In genomic region chr13:97342936-97343335, GRCh38 we compare ENCODE assay signal across 15 cellular contexts.
"Had no signal": no experiment of that assay in that cellular context is flagged by ENCODE, and none has a peak within 500 bp of the region (broad histone marks: within the 10 kb centered on the region; RNA-seq: fewer than 3 reads in every experiment).

No MANE protein-coding gene starts in this region.

- H3K27me3 ChIP-seq: brain microvascular endothelial cell, testis, uterus had no signal

- ATAC-seq: activated CD4-positive, CD25-positive, alpha-beta regulatory T cell treated with anti-CD3 and anti-CD28 coated beads, Interleukin-2, amount 50 U/mL, for 24 hours; activated CD8-positive, alpha-beta memory T cell treated with anti-CD3 and anti-CD28 coated beads, Interleukin-2, amount 10 ng/mL, durations not matched to agents 7 days and 5 days; activated T-cell treated with anti-CD3 and anti-CD28 coated beads, Interleukin-2, amount 50 U/mL, for 4 hours; stimulated activated naive CD8-positive, alpha-beta T cell treated with anti-CD3 and anti-CD28 coated beads, Interleukin-15, Interleukin-2, amounts not matched to agents 100 U/mL and 50 U/mL, for 24 hours had no signal

- H3K4me3 ChIP-seq: smooth muscle cell, testis, uterus had no signal

- H3K4me1 Mint-ChIP-seq: activated naive CD8-positive, alpha-beta T cell treated with anti-CD3 and anti-CD28 coated beads for 36 hours; naive B cell had no signal

- DNase-seq: activated CD8-positive, alpha-beta memory T cell treated with anti-CD3 and anti-CD28 coated beads, Interleukin-2, amount 10 ng/mL, durations not matched to agents 7 days and 5 days; activated gamma-delta T cell treated with Interleukin-2 at 50 U/mL for 16 hours; activated naive CD8-positive, alpha-beta T cell treated with anti-CD3 and anti-CD28 coated beads for 36 hours; activated T-cell treated with anti-CD3 and anti-CD28 coated beads, Interleukin-2, amount 50 U/mL, for 4 hours; brain microvascular endothelial cell; effector CD4-positive, alpha-beta T cell; hippocampal formation; naive B cell; posterior cingulate gyrus; stimulated activated naive CD8-positive, alpha-beta T cell treated with anti-CD3 and anti-CD28 coated beads, Interleukin-15, Interleukin-2, amounts not matched to agents 100 U/mL and 50 U/mL, for 24 hours; SW 1271; testis; uterus had no signal

- H3K36me3 Mint-ChIP-seq: activated CD8-positive, alpha-beta memory T cell treated with anti-CD3 and anti-CD28 coated beads, Interleukin-2, amount 10 ng/mL, durations not matched to agents 7 days and 5 days had no signal

- H3K4me3 Mint-ChIP-seq: activated CD8-positive, alpha-beta memory T cell treated with anti-CD3 and anti-CD28 coated beads, Interleukin-2, amount 10 ng/mL, durations not matched to agents 7 days and 5 days; activated naive CD8-positive, alpha-beta T cell treated with anti-CD3 and anti-CD28 coated beads for 36 hours; activated T-cell treated with anti-CD3 and anti-CD28 coated beads, Interleukin-2, amount 50 U/mL, for 4 hours; naive B cell had no signal

- H3K27me3 Mint-ChIP-seq: activated CD8-positive, alpha-beta memory T cell treated with anti-CD3 and anti-CD28 coated beads, Interleukin-2, amount 10 ng/mL, durations not matched to agents 7 days and 5 days; activated naive CD8-positive, alpha-beta T cell treated with anti-CD3 and anti-CD28 coated beads for 36 hours; naive B cell had no signal

- H3K9me3 Mint-ChIP-seq: activated naive CD8-positive, alpha-beta T cell treated with anti-CD3 and anti-CD28 coated beads for 36 hours; activated T-cell treated with anti-CD3 and anti-CD28 coated beads, Interleukin-2, amount 50 U/mL, for 4 hours; naive B cell had no signal

- H3K36me3 ChIP-seq: uterus had no signal

- H3K27ac ChIP-seq: brain microvascular endothelial cell had no signal

- H3K9me3 ChIP-seq: testis, uterus had no signal

- H3K27ac Mint-ChIP-seq: activated CD8-positive, alpha-beta memory T cell treated with anti-CD3 and anti-CD28 coated beads, Interleukin-2, amount 10 ng/mL, durations not matched to agents 7 days and 5 days; activated naive CD8-positive, alpha-beta T cell treated with anti-CD3 and anti-CD28 coated beads for 36 hours had no signal
